23 cellular contexts compared by ENCODE assay signal in genomic region chr16:11624205-11624604, GRCh38. TPM values are rescaled to one million over a fixed set of nuclear protein-coding genes. Genes with fewer than 3 reads are reported as not detected.
DNase-seq lines count a peak whose midpoint lies in the region; ATAC-seq, FAIRE-seq and TF ChIP-seq lines count a peak whose summit lies in the region.
"Had no signal": no experiment of that assay in that cellular context is flagged by ENCODE, and none has a peak within 500 bp of the region (broad histone marks: within the 10 kb centered on the region; RNA-seq: fewer than 3 reads in every experiment).

No MANE protein-coding gene starts in this region.

- peak overlapping the region; percentile 2 for H3K4me3 ChIP-seq in CD4-positive, CD25-positive, alpha-beta regulatory T cell (ENCODE audit: low read depth, low read length)
- H3K4me3 ChIP-seq in tibial artery (no peak overlapping the region), Caco-2 (ENCODE audit: low read depth, low read length) (no peak overlapping the region), right cardiac atrium (ENCODE audit: low read length) (no peak overlapping the region)
- H3K4me3 ChIP-seq: left ventricle myocardium inferior, psoas muscle had no signal

- H3K36me3 Mint-ChIP-seq in CD4-positive, CD25-positive, alpha-beta regulatory T cell, result no peaks in the 10 kb centered on the region
- H3K36me3 Mint-ChIP-seq in activated CD8-positive, alpha-beta T cell treated with anti-CD3 and anti-CD28 coated beads for 36 hours (ENCODE audit: low read depth), result peaks cover 4% of the 10 kb centered on the region
- no peaks in the 10 kb centered on the region for H3K36me3 Mint-ChIP-seq in naive B cell
- no peaks in the 10 kb centered on the region for H3K36me3 Mint-ChIP-seq in Caco-2 (ENCODE audit: insufficient read depth, unreplicated experiment)

- H3K9me3 Mint-ChIP-seq in CD4-positive, CD25-positive, alpha-beta regulatory T cell, result peaks cover 0 to 3% (median 0%) of the 10 kb centered on the region in 7 donors
- H3K9me3 Mint-ChIP-seq in activated CD8-positive, alpha-beta T cell treated with anti-CD3 and anti-CD28 coated beads for 36 hours, result peaks cover 4% of the 10 kb centered on the region
- H3K9me3 Mint-ChIP-seq in naive B cell (peaks cover 0 to 5% (median 0%) of the 10 kb centered on the region in 7 donors), Caco-2 (ENCODE audit: unreplicated experiment) (no peaks in the 10 kb centered on the region)

- DNase-seq in CD4-positive, CD25-positive, alpha-beta regulatory T cell, result no peak
- DNase-seq in activated CD8-positive, alpha-beta T cell treated with anti-CD3 and anti-CD28 coated beads for 36 hours, result no peak
- DNase-seq in naive B cell (no peak), tibial artery (no peak), Caco-2 (no peak), HTR-8/SVneo (ENCODE audit: insufficient read length, low spot score) (no peak), right cardiac atrium (no peak)
- DNase-seq: activated T-cell treated with anti-CD3 and anti-CD28 coated beads, Interleukin-2, amount 50 U/mL, for 48 hours; anterior cingulate cortex; DND-41; KG1; left ventricle myocardium inferior; NCI-H1092 treated with DMSO at 0.1 percent for 48 hours; NCI-H2171; NK-92 treated with Interleukin-12 subunit alpha and Interleukin-12 subunit beta, amount 100 ng/mL, for 24 hours; psoas muscle; SHP77; stimulated activated naive CD4-positive, alpha-beta T cell; T-helper 9 cell; trophoblast cell had no signal

- intact Hi-C loops in activated CD8-positive, alpha-beta T cell treated with anti-CD3 and anti-CD28 coated beads for 36 hours (cut with micrococcal nuclease), result no loop called here
- intact Hi-C loops in tibial artery (cut with DNase I; ENCODE audit: low total_unique reads), result no loop called here
- intact Hi-C loops in Caco-2 (cut with micrococcal nuclease; ENCODE audit: unreplicated experiment), result no loop called here
- intact Hi-C loops in right cardiac atrium (cut with DNase I), result no loop called here

- no peaks in the 10 kb centered on the region for H3K27me3 Mint-ChIP-seq in CD4-positive, CD25-positive, alpha-beta regulatory T cell
- H3K27me3 Mint-ChIP-seq in activated CD8-positive, alpha-beta T cell treated with anti-CD3 and anti-CD28 coated beads for 36 hours, result no peaks in the 10 kb centered on the region
- H3K27me3 Mint-ChIP-seq in naive B cell, result no peaks in the 10 kb centered on the region
- H3K27me3 Mint-ChIP-seq in Caco-2 (ENCODE audit: insufficient read depth, unreplicated experiment), result no peaks in the 10 kb centered on the region

- CTCF ChIA-PET in activated CD8-positive, alpha-beta T cell treated with anti-CD3 and anti-CD28 coated beads for 36 hours (lab: Charles Lee), result interaction anchor here (0.7 to 1.2 kb wide), 2 partner anchors 92 to 227 kb away, joined by 3 to 4 read pairs; no protein-coding TSS in a partner anchor
- CTCF ChIA-PET in Caco-2 (lab: Charles Lee), result no interaction called here

- no TSS peak for BruUV-seq in Caco-2 (replicated peaks; lab: Mats Ljungman, UMichigan)

- 88% methylated on average over 4 of the region's 4 CpGs for WGBS in right cardiac atrium

- no peak for FAIRE-seq in HTR-8/SVneo (lab: Jason Lieb, UNC)
- FAIRE-seq: colon, frontal cortex had no signal

- no peaks in the 10 kb centered on the region for H3K9me3 ChIP-seq in CD4-positive, CD25-positive, alpha-beta regulatory T cell (ENCODE audit: control insufficient read depth in 2 of 2, low read length in 2 of 2)
- H3K9me3 ChIP-seq in tibial artery, result no peaks in the 10 kb centered on the region
- H3K9me3 ChIP-seq in Caco-2, result no peaks in the 10 kb centered on the region
- no peaks in the 10 kb centered on the region for H3K9me3 ChIP-seq in right cardiac atrium (ENCODE audit: control insufficient read depth, low read length)
- H3K9me3 ChIP-seq: left ventricle myocardium inferior, psoas muscle had no signal

- peaks cover 61% of the 10 kb centered on the region for H3K4me1 ChIP-seq in CD4-positive, CD25-positive, alpha-beta regulatory T cell (ENCODE audit: control insufficient read depth, insufficient read depth, low read length, poor library complexity, severe bottlenecking)
- peaks cover 0 to 15% (median 9%) of the 10 kb centered on the region in 4 donors for H3K4me1 ChIP-seq in tibial artery
- H3K4me1 ChIP-seq in Caco-2, result peaks cover 5% of the 10 kb centered on the region; the same call in 1 of the 2 replicates
- no peaks in the 10 kb centered on the region for H3K4me1 ChIP-seq in right cardiac atrium (ENCODE audit: control insufficient read depth, insufficient read depth, low read length)
- H3K4me1 ChIP-seq: psoas muscle had no signal

- peak overlapping the region; percentile 52 for H3K27ac ChIP-seq in CD4-positive, CD25-positive, alpha-beta regulatory T cell (ENCODE audit: insufficient read depth, low read length, poor library complexity, severe bottlenecking)
- no peak overlapping the region for H3K27ac ChIP-seq in tibial artery
- H3K27ac ChIP-seq in right cardiac atrium (ENCODE audit: low read length), result no peak overlapping the region
- H3K27ac ChIP-seq: left ventricle myocardium inferior, psoas muscle had no signal

- TF ChIP-seq CTCF in activated CD8-positive, alpha-beta T cell treated with anti-CD3 and anti-CD28 coated beads for 36 hours (IDR thresholded peaks at IDR 0.05), result no peak
- TF ChIP-seq CTCF in tibial artery (IDR thresholded peaks at IDR 0.05) (no peak), Caco-2 (IDR thresholded peaks at IDR 0.05; ENCODE audit: insufficient read depth in 1 of 2, low read depth in 1 of 2, low read length in 1 of 2, severe bottlenecking in 1 of 2, unreplicated experiment in 1 of 2) (no peak)

- H3K27ac Mint-ChIP-seq in CD4-positive, CD25-positive, alpha-beta regulatory T cell, result peak overlapping the region; percentile 84 to 93 (median 92)
- H3K27ac Mint-ChIP-seq in activated CD8-positive, alpha-beta T cell treated with anti-CD3 and anti-CD28 coated beads for 36 hours, result peak overlapping the region; percentile 50
- H3K27ac Mint-ChIP-seq in naive B cell (peak overlapping the region in 4 of 6 donors; percentile 35 to 89 (median 66)), Caco-2 (ENCODE audit: unreplicated experiment) (no peak overlapping the region)

- no peaks in the 10 kb centered on the region for H3K36me3 ChIP-seq in CD4-positive, CD25-positive, alpha-beta regulatory T cell (ENCODE audit: control insufficient read depth, insufficient read depth, low read length)
- H3K36me3 ChIP-seq in tibial artery, result no peaks in the 10 kb centered on the region
- no peaks in the 10 kb centered on the region for H3K36me3 ChIP-seq in Caco-2 (ENCODE audit: control insufficient read depth, insufficient read depth, low read length)
- H3K36me3 ChIP-seq: left ventricle myocardium inferior had no signal

- H3K4me1 Mint-ChIP-seq in CD4-positive, CD25-positive, alpha-beta regulatory T cell, result peaks cover 22 to 78% (median 46%) of the 10 kb centered on the region in 4 donors
- peaks cover 56% of the 10 kb centered on the region for H3K4me1 Mint-ChIP-seq in activated CD8-positive, alpha-beta T cell treated with anti-CD3 and anti-CD28 coated beads for 36 hours (ENCODE audit: low read depth)
- H3K4me1 Mint-ChIP-seq in naive B cell (peaks cover 39 to 76% (median 48%) of the 10 kb centered on the region in 3 donors), Caco-2 (ENCODE audit: low read depth, unreplicated experiment) (no peaks in the 10 kb centered on the region)

- H3K27me3 ChIP-seq in CD4-positive, CD25-positive, alpha-beta regulatory T cell (ENCODE audit: control insufficient read depth, insufficient read depth, low read length), result no peaks in the 10 kb centered on the region
- H3K27me3 ChIP-seq in tibial artery (no peaks in the 10 kb centered on the region), Caco-2 (replicated peaks; ENCODE audit: control insufficient read depth, insufficient read depth, low read length) (no peaks in the 10 kb centered on the region), right cardiac atrium (ENCODE audit: control insufficient read depth, insufficient read depth) (no peaks in the 10 kb centered on the region)

- POLR2A ChIA-PET in activated CD8-positive, alpha-beta T cell treated with anti-CD3 and anti-CD28 coated beads for 36 hours (lab: Charles Lee), result no interaction called here
- POLR2A ChIA-PET in Caco-2 (lab: Charles Lee), result no interaction called here

- H3K4me3 Mint-ChIP-seq in CD4-positive, CD25-positive, alpha-beta regulatory T cell, result peak overlapping the region; percentile 29 to 83 (median 63)
- no peak overlapping the region for H3K4me3 Mint-ChIP-seq in activated CD8-positive, alpha-beta T cell treated with anti-CD3 and anti-CD28 coated beads for 36 hours
- H3K4me3 Mint-ChIP-seq in naive B cell (peak overlapping the region in 4 of 8 donors; percentile 14 to 73 (median 29)), Caco-2 (ENCODE audit: unreplicated experiment) (no peak overlapping the region)

- no peak for ATAC-seq in CD4-positive, CD25-positive, alpha-beta regulatory T cell (ENCODE audit: low read depth in 2 of 2)
- ATAC-seq in GM18519 (IDR thresholded peaks at IDR 0.05; ENCODE audit: low FRiP score, unreplicated experiment), result peak; percentile 66
- no peak for ATAC-seq in activated CD8-positive, alpha-beta T cell treated with anti-CD3 and anti-CD28 coated beads for 36 hours
- ATAC-seq in naive B cell (ENCODE audit: low read depth in 2 of 2), result no peak
- no peak for ATAC-seq in right cardiac atrium
- ATAC-seq: psoas muscle had no signal

RNA-seq across cellular contexts. Expression of gene LITAF, which starts 37.5 kb away (rescaled TPM):
- 281 TPM for total RNA-seq in CD4-positive, CD25-positive, alpha-beta regulatory T cell
- 100 to 1,000 TPM; 628 to 696 (median 645) TPM for polyA plus RNA-seq in CD4-positive, CD25-positive, alpha-beta regulatory T cell
- 100 to 1,000 TPM; 108 to 110 TPM for total RNA-seq in activated CD8-positive, alpha-beta T cell treated with anti-CD3 and anti-CD28 coated beads for 36 hours
- polyA plus RNA-seq in naive B cell (ENCODE audit: low read depth in 6 of 6) (100 to 1,000 TPM; 275 to 379 (median 304) TPM), right cardiac atrium (25.7 TPM)
- total RNA-seq in Caco-2 (2022) (47.9 and 60.9 TPM in 2 replicates), right cardiac atrium (10 to 100 TPM; 54.0 to 76.5 (median 65.3) TPM)

RNA-seq across cellular contexts. Expression of gene SNN, which starts 44.0 kb away (rescaled TPM):
- 27.5 TPM for total RNA-seq in CD4-positive, CD25-positive, alpha-beta regulatory T cell
- polyA plus RNA-seq in CD4-positive, CD25-positive, alpha-beta regulatory T cell, result 10 to 100 TPM; 14.5 to 31.2 (median 23.8) TPM
- total RNA-seq in activated CD8-positive, alpha-beta T cell treated with anti-CD3 and anti-CD28 coated beads for 36 hours, result 1 to 10 TPM; 8.2 to 9.5 TPM
- polyA plus RNA-seq in naive B cell (ENCODE audit: low read depth in 6 of 6), result 10 to 100 TPM; 53.0 to 82.7 (median 67.7) TPM
- total RNA-seq in Caco-2 (2022), result 11.1 and 12.8 TPM in 2 replicates
- 10 to 100 TPM; 24.8 to 33.3 (median 26.1) TPM for total RNA-seq in right cardiac atrium
- 24.4 TPM for polyA plus RNA-seq in right cardiac atrium

Comparison
In these comparisons a context has a peak if more than half of its experiments do, and no peak if none do; other contexts are left out.
1. H3K4me3 Mint-ChIP-seq: peak in CD4-positive, CD25-positive, alpha-beta regulatory T cell (4 of 4); none in activated CD8-positive, alpha-beta T cell treated with anti-CD3 and anti-CD28 coated beads for 36 hours (single experiment) and Caco-2 (single experiment).